ENCODE assay signal across 8 cellular contexts in the genomic region with DNA sequence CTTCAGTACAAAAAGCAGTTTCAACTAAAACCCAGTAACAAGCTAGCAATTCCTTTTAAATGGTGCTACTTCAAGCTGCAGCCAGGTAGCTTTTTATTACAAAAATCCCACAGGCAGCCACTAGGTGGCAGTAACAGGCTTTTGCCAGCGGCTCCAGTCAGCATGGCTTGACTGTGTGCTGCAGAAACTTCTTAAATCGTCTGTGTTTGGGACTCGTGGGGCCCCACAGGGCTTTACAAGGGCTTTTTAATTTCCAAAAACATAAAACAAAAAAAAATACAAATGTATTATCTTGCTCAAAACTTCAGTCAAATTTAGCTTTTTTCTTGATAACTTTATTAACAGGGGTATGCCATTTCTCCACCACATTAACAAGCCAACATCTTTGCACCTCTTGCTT. TPM values are rescaled to one million over a fixed set of nuclear protein-coding genes. Genes with fewer than 3 reads are reported as not detected.
DNase-seq lines count a peak whose midpoint lies in the region; ATAC-seq, FAIRE-seq and TF ChIP-seq lines count a peak whose summit lies in the region.

No MANE protein-coding gene starts in this region.

- H3K9me3 Mint-ChIP-seq in GM23338 (no peaks in the 10 kb centered on the region; the same call in 2 of the 3 replicates), immature natural killer cell (no peaks in the 10 kb centered on the region)

- H3K4me2 ChIP-seq in GM23338 (no peak overlapping the region), GM12878 (ENCODE audit: control insufficient read depth, insufficient read depth) (no peak overlapping the region)

- H3K4me3 ChIP-seq in GM23338, result no peak overlapping the region
- no peak overlapping the region for H3K4me3 ChIP-seq in GM12878

- H3K27ac Mint-ChIP-seq in GM23338 (no peak overlapping the region), immature natural killer cell (no peak overlapping the region)

- no peaks in the 10 kb centered on the region for H4K20me1 ChIP-seq in GM23338 (replicated peaks; ENCODE audit: insufficient read depth)
- H4K20me1 ChIP-seq in GM12878 (ENCODE audit: control insufficient read depth, insufficient read depth), result no peaks in the 10 kb centered on the region

- no peaks in the 10 kb centered on the region for H3K9me2 ChIP-seq in GM23338 (ENCODE audit: insufficient read depth)

- no peaks in the 10 kb centered on the region for H3F3A ChIP-seq in GM23338 (replicated peaks; ENCODE audit: low read depth)

- TF ChIP-seq CTCF in GM23338 (conservative IDR thresholded peaks at IDR 0.05; ENCODE audit: low read depth in 2 of 2), result peak; percentile 88 to 99
- TF ChIP-seq CTCF in GM12878 (IDR thresholded peaks at IDR 0.05 in 2 of 3, conservative IDR thresholded peaks at IDR 0.05 in 1 of 3; ENCODE audit: control insufficient read depth in 2 of 3, extremely low read depth in 1 of 3, insufficient read depth in 1 of 3, low read depth in 3 of 3, low read length in 3 of 3), result peak; percentile 74 to 87 (median 86)

- SMC1A ChIA-PET in GM12878 (lab: Charles Lee; ENCODE audit: uncharacterized antibody, unreplicated experiment), result interaction anchor here (0.6 to 6.2 kb wide), 38 partner anchors 9 to 505 kb away, joined by 3 to 89 read pairs (median 4); a partner anchor contains a TSS

- H3K9me3 ChIP-seq in GM12878 (replicated peaks; ENCODE audit: control insufficient read depth, insufficient read depth, low read length), result no peaks in the 10 kb centered on the region

- H3K4me1 ChIP-seq in GM23338 (ENCODE audit: insufficient read depth) (0 out of 2 replicates have a peak, but pooled peaks cover 4% of the 10 kb centered on the region), GM12878 (ENCODE audit: control insufficient read depth, insufficient read depth, low read length) (no peaks in the 10 kb centered on the region)

- H3K4me1 Mint-ChIP-seq in GM23338 (no peaks in the 10 kb centered on the region), immature natural killer cell (no peaks in the 10 kb centered on the region)

- no peak for TF ChIP-seq EP300 in GM12878 (IDR thresholded peaks at IDR 0.05; ENCODE audit: borderline replicate concordance in 1 of 2, control insufficient read depth in 1 of 2, low read depth in 2 of 2, low read length in 2 of 2)

- peak; percentile 91 for ATAC-seq in GM23338
- ATAC-seq in GM12878, result peak; percentile 93
- no peak for ATAC-seq in GM18907 (IDR thresholded peaks at IDR 0.05; ENCODE audit: unreplicated experiment)

- no TSS peak for BruUV-seq in GM12878 (replicated peaks; lab: Mats Ljungman, UMichigan)

- TF ChIP-seq RAD21 in GM12878 (IDR thresholded peaks at IDR 0.05; ENCODE audit: insufficient read depth, low read depth, low read length), result peak; percentile 93

- POLR2A ChIA-PET in GM12878 (lab: Charles Lee), result interaction anchor here (0.5 kb wide), 1 partner anchor 64 kb away, joined by 4 read pairs; no protein-coding TSS in a partner anchor

- no peaks in the 10 kb centered on the region for H3K79me2 ChIP-seq in GM23338 (replicated peaks; ENCODE audit: insufficient read depth)
- no peaks in the 10 kb centered on the region for H3K79me2 ChIP-seq in GM12878 (ENCODE audit: control insufficient read depth, insufficient read depth, low read length)

- H3K27me3 Mint-ChIP-seq in GM23338 (ENCODE audit: insufficient read depth, low read depth, poor library complexity) (no peaks in the 10 kb centered on the region), immature natural killer cell (ENCODE audit: low read depth in 3 of 3) (peaks cover 4 to 11% (median 5%) of the 10 kb centered on the region in 3 donors)

- RAD21 ChIA-PET in GM12878 (lab: Charles Lee; ENCODE audit: unreplicated experiment), result interaction anchor here (0.6 to 2.3 kb wide), 35 partner anchors 15 to 505 kb away, joined by 3 to 47 read pairs (median 4); a partner anchor contains a TSS

- FAIRE-seq in TTC549 (lab: Jason Lieb, UNC), result peak; percentile 52
- FAIRE-seq in GM12878 (lab: Jason Lieb, UNC), result peak; percentile 18

- H3K4me3 Mint-ChIP-seq in GM23338 (no peak overlapping the region), immature natural killer cell (no peak overlapping the region)

- no peaks in the 10 kb centered on the region for H3K36me3 ChIP-seq in GM23338 (ENCODE audit: insufficient read depth)
- H3K36me3 ChIP-seq in GM12878 (ENCODE audit: control insufficient read depth in 2 of 2, insufficient read depth in 2 of 2, low read length in 1 of 2), result no peaks in the 10 kb centered on the region

- in situ Hi-C loops in GM12878 (cut with MboI), result loop anchor here (25.0 kb wide), 1 partner anchor 343 kb away; no protein-coding TSS in a partner anchor

- H3K36me3 Mint-ChIP-seq in GM23338 (ENCODE audit: low read depth), result no peaks in the 10 kb centered on the region
- no peaks in the 10 kb centered on the region for H3K36me3 Mint-ChIP-seq in immature natural killer cell

- intact Hi-C loops in GM12878 (cut with micrococcal nuclease; ENCODE audit: unreplicated experiment), result loop anchor here (2.0 to 10.0 kb wide), 7 partner anchors 65 to 501 kb away; a partner anchor contains a TSS

- no peak for TF ChIP-seq POLR2A in GM12878 (IDR thresholded peaks at IDR 0.05; ENCODE audit: low read depth, low read length)

- H3K27me3 ChIP-seq in GM23338 (ENCODE audit: insufficient read depth) (no peaks in the 10 kb centered on the region), GM12878 (replicated peaks in 1 of 2; ENCODE audit: control insufficient read depth in 2 of 2, insufficient read depth in 2 of 2, low read length in 1 of 2) (no peaks in the 10 kb centered on the region)

- H2AFZ ChIP-seq in GM23338 (no peak overlapping the region), GM12878 (ENCODE audit: control insufficient read depth, low read depth, low read length) (no peak overlapping the region)

- 2% methylated on average over 3 of the region's 3 CpGs for WGBS in GM12878 (ENCODE audit: insufficient coverage, insufficient replicate concordance, low lambda C conversion rate, missing lambda C conversion rate)

- no peak overlapping the region for H3K9ac ChIP-seq in GM12878 (ENCODE audit: control insufficient read depth, insufficient read depth, low read length)

- CTCF ChIA-PET in GM12878 (lab: Yijun Ruan, JAX), result interaction anchor here (0.5 to 5.7 kb wide), 79 partner anchors 9 to 657 kb away, joined by 3 to 148 read pairs (median 5); a partner anchor contains a TSS

- H3K27ac ChIP-seq in GM23338 (ENCODE audit: low read depth) (no peak overlapping the region), GM12878 (ENCODE audit: control insufficient read depth, insufficient read depth) (no peak overlapping the region)

- DNase-seq in D341Med (ENCODE audit: low spot score) (peak; percentile 77), GM23338 (ENCODE audit: low spot score) (peak; percentile 85), NCI-H1417 (lab: John Stamatoyannopoulos, UW) (peak; percentile 49 to 80 (median 50)), GM12878 (ENCODE audit: low read depth, low spot score) (peak; percentile 40), immature natural killer cell (peak; percentile 43 to 57 (median 49))
- DNase-seq in stimulated activated CD4-positive, alpha-beta T cell treated with anti-CD3 and anti-CD28 coated beads, Interleukin-15, amount 100 ng/mL, for 1 hour (ENCODE audit: low read depth in 1 of 2, low spot score in 1 of 2), result peak; percentile 30 to 33

TF ChIP-seq in GM12878, 131 proteins besides CTCF, POLR2A, EP300 and RAD21 (continues in another document):
- TF ChIP-seq SMC3 (IDR thresholded peaks at IDR 0.05; ENCODE audit: borderline replicate concordance, low read length) (peak; percentile 76; the same call in 1 of the 2 replicates), CEBPB (IDR thresholded peaks at IDR 0.05; ENCODE audit: borderline replicate concordance in 1 of 2, low read depth in 2 of 2, low read length in 2 of 2) (no peak), SMARCA5 (IDR thresholded peaks at IDR 0.05) (no peak), YY1 (IDR thresholded peaks at IDR 0.05; ENCODE audit: low read depth, low read length) (peak; percentile 66)

RNA-seq across cellular contexts. Expression of a gene that starts 3.6 kb away (rescaled TPM):
- not detected in 2 replicates for total RNA-seq in GM23338 (2014; rRNA removed; shearing (Covaris generic))
- polyA plus RNA-seq in GM23338 (2016; fragmentation: Nextera tagmentation; extraction: Ambion mirVana) (not detected in 2 replicates), GM12878 (2011; rRNA removed) (not detected in 2 replicates), GM12878 (2014; fragmentation: Illumina TruSeq; extraction: Trizol) (not detected in 2 replicates), GM12878 (2014; fragmentation: Nextera tagmentation; extraction: Ambion mirVana) (not detected), GM12878 (2014; rRNA removed) (not detected in 2 replicates), GM12878 (2016; fragmentation: Nextera tagmentation; extraction: Ambion mirVana) (not detected), immature natural killer cell (not detected)
- not detected in 2 replicates for total RNA-seq in GM12878 (2013; cell fraction: nucleolus; rRNA removed)
- total RNA-seq in GM12878 (2014; rRNA removed) (not detected in 2 replicates), GM12878 (2014; rRNA removed; fragmentation: Illumina TruSeq; extraction: Trizol) (not detected in 2 replicates), GM12878 (2021) (not detected in 2 replicates)
- polyA plus RNA-seq in GM12878 (2011; ENCODE audit: low read depth), result not detected
- polyA plus RNA-seq in GM12878 (2011; cell fraction: cytosol; rRNA removed), result not detected in 2 replicates
- polyA plus RNA-seq in GM12878 (2011; cell fraction: nucleus; rRNA removed), result not detected in 2 replicates
- not detected in 2 replicates for polyA plus RNA-seq in GM12878 (2012)
- polyA minus RNA-seq in GM12878 (2011; rRNA and poly(A)+ RNA removed), result not detected in 2 replicates
- polyA minus RNA-seq in GM12878 (2011; cell fraction: cytosol; rRNA and poly(A)+ RNA removed), result not detected in 2 replicates
- not detected in 2 replicates for polyA minus RNA-seq in GM12878 (2011; cell fraction: nucleus; rRNA and poly(A)+ RNA removed)

RNA-seq across cellular contexts. Expression of a gene that starts 31.0 kb away (rescaled TPM):
- total RNA-seq in GM23338 (2014; rRNA removed; shearing (Covaris generic)), result 0.90 TPM in 1 of 2 replicates, not detected in the other
- polyA plus RNA-seq in GM23338 (2016; fragmentation: Nextera tagmentation; extraction: Ambion mirVana) (0.17 and 0.24 TPM in 2 replicates), GM12878 (2011; rRNA removed) (not detected in 2 replicates), GM12878 (2014; fragmentation: Illumina TruSeq; extraction: Trizol) (not detected in 2 replicates), GM12878 (2014; fragmentation: Nextera tagmentation; extraction: Ambion mirVana) (not detected), GM12878 (2014; rRNA removed) (not detected in 2 replicates), GM12878 (2016; fragmentation: Nextera tagmentation; extraction: Ambion mirVana) (not detected), immature natural killer cell (not detected)
- not detected in 2 replicates for total RNA-seq in GM12878 (2013; cell fraction: nucleolus; rRNA removed)
- total RNA-seq in GM12878 (2014; rRNA removed) (not detected in 2 replicates), GM12878 (2014; rRNA removed; fragmentation: Illumina TruSeq; extraction: Trizol) (not detected in 2 replicates), GM12878 (2021) (not detected in 2 replicates)
- not detected for polyA plus RNA-seq in GM12878 (2011; ENCODE audit: low read depth)
- polyA plus RNA-seq in GM12878 (2011; cell fraction: cytosol; rRNA removed), result not detected in 2 replicates
- not detected in 2 replicates for polyA plus RNA-seq in GM12878 (2011; cell fraction: nucleus; rRNA removed)
- polyA plus RNA-seq in GM12878 (2012), result not detected in 2 replicates
- not detected in 2 replicates for polyA minus RNA-seq in GM12878 (2011; rRNA and poly(A)+ RNA removed)
- not detected in 2 replicates for polyA minus RNA-seq in GM12878 (2011; cell fraction: cytosol; rRNA and poly(A)+ RNA removed)
- not detected in 2 replicates for polyA minus RNA-seq in GM12878 (2011; cell fraction: nucleus; rRNA and poly(A)+ RNA removed)

Comparison
In these comparisons a context has a peak if more than half of its experiments do, and no peak if none do; other contexts are left out.
1. DNase-seq: peak in every context shown above with its lines; median percentile 85 in GM23338; 77 in D341Med; 50 in NCI-H1417; 49 in immature natural killer cell; 40 in GM12878; 32 in stimulated activated CD4-positive, alpha-beta T cell treated with anti-CD3 and anti-CD28 coated beads, Interleukin-15, amount 100 ng/mL, for 1 hour.